15 cellular contexts compared by ENCODE assay signal in genomic region chr11:121483805-121484478, GRCh38. TPM values are rescaled to one million over a fixed set of nuclear protein-coding genes. Genes with fewer than 3 reads are reported as not detected.
DNase-seq lines count a peak whose midpoint lies in the region; ATAC-seq, FAIRE-seq and TF ChIP-seq lines count a peak whose summit lies in the region.
"Had no signal": no experiment of that assay in that cellular context is flagged by ENCODE, and none has a peak within 500 bp of the region (broad histone marks: within the 10 kb centered on the region; RNA-seq: fewer than 3 reads in every experiment).

No MANE protein-coding gene starts in this region.

- peaks cover 89% of the 10 kb centered on the region for H3K79me2 ChIP-seq in SU-DHL-6 (ENCODE audit: insufficient read depth, low read length)
- H3K79me2 ChIP-seq in H1 (ENCODE audit: control insufficient read depth in 1 of 2, insufficient read depth in 2 of 2, low read length in 2 of 2) = peaks cover 0 to 28% of the 10 kb centered on the region in 2 experiments; a peak in 2 of 4 replicates

- no peak for TF ChIP-seq RAD21 in H1 (IDR thresholded peaks at IDR 0.05 in 1 of 2, conservative IDR thresholded peaks at IDR 0.05 in 1 of 2; ENCODE audit: low read depth in 2 of 2, low read length in 2 of 2)

- POLR2A ChIA-PET in H1 (lab: Charles Lee; ENCODE audit: partially characterized antibody) = interaction anchor here (1.1 to 2.0 kb wide), 2 partner anchors 12 to 78 kb away, joined by 3 to 6 read pairs; no protein-coding TSS in a partner anchor

- H3K23me2 ChIP-seq in H1 (ENCODE audit: low read depth, low read length) = 0 out of 2 replicates have a peak, but pooled peaks cover 2% of the 10 kb centered on the region

- H2AK5ac ChIP-seq in H1 (ENCODE audit: low read depth, low read length) = no peak overlapping the region

- H3K4me3 ChIP-seq in SU-DHL-6 (ENCODE audit: insufficient read depth, low read length, poor library complexity, severe bottlenecking) (no peak overlapping the region), H1 (ENCODE audit: extremely low read depth in 1 of 4, insufficient read depth in 2 of 4, low read depth in 3 of 4, low read length in 4 of 4) (no peak overlapping the region), left ventricle myocardium inferior (no peak overlapping the region)
- H3K4me3 ChIP-seq: gastrocnemius medialis, lower lobe of right lung had no signal

- H2BK12ac ChIP-seq in H1 (ENCODE audit: low read depth, low read length) = 0 out of 2 replicates have a peak overlapping the region, but pooled peaks have one; percentile 84

- no peak overlapping the region for H2BK20ac ChIP-seq in H1 (ENCODE audit: low read length)

- peaks cover 16% of the 10 kb centered on the region; the same call in 1 of the 2 replicates for H4K20me1 ChIP-seq in SU-DHL-6 (ENCODE audit: low read depth, low read length)
- no peaks in the 10 kb centered on the region for H4K20me1 ChIP-seq in H1 (replicated peaks in 1 of 2; ENCODE audit: control insufficient read depth in 1 of 2, insufficient read depth in 2 of 2, low read length in 2 of 2)

- H3K27me3 Mint-ChIP-seq in stimulated activated naive CD8-positive, alpha-beta T cell treated with anti-CD3 and anti-CD28 coated beads, Interleukin-15, Interleukin-2, amounts not matched to agents 100 ng/mL and 50 ng/mL, for 24 hours = no peaks in the 10 kb centered on the region

- TF ChIP-seq POLR2A in H1 (IDR thresholded peaks at IDR 0.05; ENCODE audit: control extremely low read depth in 1 of 2, low read depth in 2 of 2, low read length in 2 of 2) = no peak

- H3K36me3 Mint-ChIP-seq in stimulated activated naive CD8-positive, alpha-beta T cell treated with anti-CD3 and anti-CD28 coated beads, Interleukin-15, Interleukin-2, amounts not matched to agents 100 ng/mL and 50 ng/mL, for 24 hours (ENCODE audit: low read depth) = peaks cover 46% of the 10 kb centered on the region

- no peaks in the 10 kb centered on the region for H3K9me3 ChIP-seq in SU-DHL-6 (ENCODE audit: insufficient read depth, low read length)
- H3K9me3 ChIP-seq in H1 (ENCODE audit: insufficient read depth in 2 of 2, low read depth in 1 of 2, low read length in 1 of 2) = no peaks in the 10 kb centered on the region
- H3K9me3 ChIP-seq in left ventricle myocardium inferior (replicated peaks) = no peaks in the 10 kb centered on the region
- H3K9me3 ChIP-seq: gastrocnemius medialis, lower lobe of right lung had no signal

- no peak overlapping the region for H4K5ac ChIP-seq in H1 (ENCODE audit: insufficient read length, low read depth, low read length)

- TF ChIP-seq CTCF in SU-DHL-6 (IDR thresholded peaks at IDR 0.05; ENCODE audit: insufficient read depth, low read length, poor library complexity, severe bottlenecking) (no peak), H1 (IDR thresholded peaks at IDR 0.05; ENCODE audit: control extremely low read depth in 1 of 3, insufficient read depth in 1 of 3, low read depth in 1 of 3, low read length in 3 of 3) (no peak), left ventricle myocardium inferior (IDR thresholded peaks at IDR 0.05; ENCODE audit: borderline replicate concordance) (no peak)

- H4K8ac ChIP-seq in H1 (ENCODE audit: extremely low read depth, insufficient read depth, low read length) = no peak overlapping the region

- H2AFZ ChIP-seq in SU-DHL-6 (ENCODE audit: low read depth, low read length, severe bottlenecking) = no peak overlapping the region
- H2AFZ ChIP-seq in H1 (ENCODE audit: low read length) = no peak overlapping the region

- H3K18ac ChIP-seq in H1 (ENCODE audit: extremely low read depth, low read length) = no peak overlapping the region; the same call in 1 of the 2 replicates

- no peak overlapping the region for H2BK120ac ChIP-seq in H1 (replicated peaks; ENCODE audit: low read depth, low read length)

- WGBS in H1 (ENCODE audit: extremely low coverage in 1 of 2, insufficient coverage in 1 of 2, insufficient read length in 1 of 2, insufficient replicate concordance in 2 of 2, low coverage in 1 of 2, low lambda C conversion rate in 2 of 2, missing lambda C conversion rate in 1 of 2), 2 experiments = 91% methylated on average over 4 of the region's 4 CpGs; no CpG with 5 or more reads in 1 of the 2 experiments

- H3K79me1 ChIP-seq in H1 (ENCODE audit: low read depth, low read length) = peaks cover 15% of the 10 kb centered on the region

- no peaks in the 10 kb centered on the region for H3K9me2 ChIP-seq in SU-DHL-6 (replicated peaks; ENCODE audit: insufficient read depth, low read length)

- H3K4me1 ChIP-seq in H1 (replicated peaks in 1 of 4; ENCODE audit: control insufficient read depth in 3 of 4, insufficient read depth in 4 of 4, low read length in 3 of 4) (peaks cover 5 to 16% (median 15%) of the 10 kb centered on the region in 4 experiments), left ventricle myocardium inferior (peaks cover 6% of the 10 kb centered on the region)
- H3K4me1 ChIP-seq: gastrocnemius medialis had no signal

- no peak overlapping the region for H3K4ac ChIP-seq in H1 (replicated peaks; ENCODE audit: insufficient read length, low read depth, low read length)

- H3K14ac ChIP-seq in H1 (ENCODE audit: insufficient read length) = no peak overlapping the region

- no peak for ATAC-seq in stimulated activated naive CD8-positive, alpha-beta T cell treated with anti-CD3 and anti-CD28 coated beads, Interleukin-15, Interleukin-2, amounts not matched to agents 100 U/mL and 50 U/mL, for 24 hours
- ATAC-seq in GM21423 (IDR thresholded peaks at IDR 0.05; ENCODE audit: unreplicated experiment) = no peak
- ATAC-seq: gastrocnemius medialis, PC-3 had no signal

- H3K27me3 ChIP-seq in SU-DHL-6 (ENCODE audit: low read length) = no peaks in the 10 kb centered on the region
- H3K27me3 ChIP-seq in H1 (replicated peaks in 1 of 4; ENCODE audit: control insufficient read depth in 3 of 4, extremely low read depth in 1 of 4, insufficient read depth in 3 of 4, low read length in 3 of 4) = no peaks in the 10 kb centered on the region
- no peaks in the 10 kb centered on the region for H3K27me3 ChIP-seq in left ventricle myocardium inferior (ENCODE audit: low read depth)
- H3K27me3 ChIP-seq: gastrocnemius medialis had no signal

- H3K56ac ChIP-seq in H1 (replicated peaks; ENCODE audit: insufficient read length, low read depth, low read length) = no peak overlapping the region

- H3K9me3 Mint-ChIP-seq in stimulated activated naive CD8-positive, alpha-beta T cell treated with anti-CD3 and anti-CD28 coated beads, Interleukin-15, Interleukin-2, amounts not matched to agents 100 ng/mL and 50 ng/mL, for 24 hours = peaks cover 4% of the 10 kb centered on the region

- H3K9ac ChIP-seq in SU-DHL-6 (ENCODE audit: low read length) = no peak overlapping the region
- H3K9ac ChIP-seq in H1 (replicated peaks in 1 of 4; ENCODE audit: extremely low read depth in 1 of 4, low read depth in 3 of 4, low read length in 3 of 4) = no peak overlapping the region

- peaks cover 48% of the 10 kb centered on the region for H3K4me1 Mint-ChIP-seq in stimulated activated naive CD8-positive, alpha-beta T cell treated with anti-CD3 and anti-CD28 coated beads, Interleukin-15, Interleukin-2, amounts not matched to agents 100 ng/mL and 50 ng/mL, for 24 hours (ENCODE audit: low read depth)

- 0 out of 2 replicates have a peak overlapping the region, but pooled peaks have one; percentile 10 for H3K27ac ChIP-seq in SU-DHL-6 (ENCODE audit: low read depth, low read length)
- H3K27ac ChIP-seq in H1 (ENCODE audit: low read depth, low read length) = no peak overlapping the region
- H3K27ac ChIP-seq in left ventricle myocardium inferior (replicated peaks) = no peak overlapping the region
- H3K27ac ChIP-seq: gastrocnemius medialis, lower lobe of right lung had no signal

- intact Hi-C loops in left ventricle myocardium inferior (cut with micrococcal nuclease) = no loop called here

- H3K23ac ChIP-seq in H1 (ENCODE audit: insufficient read length) = no peak overlapping the region

- CTCF ChIA-PET in H1 (lab: Charles Lee; ENCODE audit: partially characterized antibody) = interaction anchor here (0.6 to 2.0 kb wide), 7 partner anchors 11 to 164 kb away, joined by 3 to 11 read pairs (median 4); no protein-coding TSS in a partner anchor

- DNase-seq in stimulated activated naive CD8-positive, alpha-beta T cell treated with anti-CD3 and anti-CD28 coated beads, Interleukin-15, Interleukin-2, amounts not matched to agents 100 U/mL and 50 U/mL, for 24 hours = no peak
- DNase-seq in H1 (ENCODE audit: low read depth in 1 of 2, low spot score in 2 of 2) (no peak), NCI-H2171 treated with DMSO at 0.1 percent for 48 hours (lab: John Stamatoyannopoulos, UW) (no peak), left ventricle myocardium inferior (no peak), NOMO-1 treated with DMSO at 0.1 percent for 48 hours (lab: John Stamatoyannopoulos, UW; ENCODE audit: unreplicated experiment) (no peak)
- DNase-seq: DMS53, gastrocnemius medialis, lower lobe of right lung, NCI-H187, NCI-H510A treated with DMSO at 0.1 percent for 48 hours, PC-3 had no signal

- H3K36me3 ChIP-seq in SU-DHL-6 (ENCODE audit: low read length) = peaks cover 38% of the 10 kb centered on the region
- H3K36me3 ChIP-seq in H1 (ENCODE audit: control insufficient read depth in 2 of 4, insufficient read depth in 4 of 4, low read length in 3 of 4) = peaks cover 2 to 14% (median 7%) of the 10 kb centered on the region in 4 experiments; a peak in 6 of 8 replicates
- no peaks in the 10 kb centered on the region for H3K36me3 ChIP-seq in left ventricle myocardium inferior
- H3K36me3 ChIP-seq: gastrocnemius medialis had no signal

- no peaks in the 10 kb centered on the region for H3F3A ChIP-seq in SU-DHL-6 (ENCODE audit: insufficient read depth)

- H2BK15ac ChIP-seq in H1 (ENCODE audit: low read length) = no peak overlapping the region

- no peak overlapping the region for H3K4me2 ChIP-seq in SU-DHL-6 (ENCODE audit: low read depth, low read length, poor library complexity, severe bottlenecking)
- no peak overlapping the region for H3K4me2 ChIP-seq in H1 (ENCODE audit: insufficient read depth in 1 of 2, low read depth in 2 of 2, low read length in 2 of 2)

- peak overlapping the region; percentile 82 for H3K4me3 Mint-ChIP-seq in stimulated activated naive CD8-positive, alpha-beta T cell treated with anti-CD3 and anti-CD28 coated beads, Interleukin-15, Interleukin-2, amounts not matched to agents 100 ng/mL and 50 ng/mL, for 24 hours

- no peak for TF ChIP-seq EP300 in H1 (IDR thresholded peaks at IDR 0.05; ENCODE audit: borderline replicate concordance in 1 of 2, low read depth in 2 of 2, low read length in 2 of 2)

- H4K91ac ChIP-seq in H1 (replicated peaks; ENCODE audit: insufficient read length, low read length) = no peak overlapping the region

- H2BK5ac ChIP-seq in H1 (ENCODE audit: low read depth, low read length) = peak overlapping the region; percentile 20; the same call in 1 of the 2 replicates

- no peak for FAIRE-seq in H1 (lab: Jason Lieb, UNC)
- FAIRE-seq: endothelial cell of umbilical vein had no signal

- peak overlapping the region; percentile 95 for H3K27ac Mint-ChIP-seq in stimulated activated naive CD8-positive, alpha-beta T cell treated with anti-CD3 and anti-CD28 coated beads, Interleukin-15, Interleukin-2, amounts not matched to agents 100 ng/mL and 50 ng/mL, for 24 hours

RNA-seq across cellular contexts. Expression of gene SORL1, which starts 31.8 kb away (rescaled TPM):
- total RNA-seq in H1 (2021; fragmentation: NEBNext Ultra II Directional; extraction: Animal tissue kit (Norgen Biotek cat#: 25700)) = 65.5 and 66.6 TPM in 2 replicates
- polyA plus RNA-seq in H1 (2011; rRNA removed) = 38.1 and 90.3 TPM in 2 replicates
- polyA plus RNA-seq in H1 (2011; cell fraction: cytosol; rRNA removed) = 40.1 TPM
- polyA plus RNA-seq in H1 (2011; cell fraction: nucleus; rRNA removed) = 217 TPM
- 27.0 to 38.1 TPM (median 34.7 TPM) in 4 replicates for polyA plus RNA-seq in H1 (2012, experiment 1 of 2)
- polyA plus RNA-seq in H1 (2012, experiment 2 of 2) = 2.3 TPM
- polyA plus RNA-seq in H1 (2013, experiment 1 of 2) = 45.2 TPM
- 33.1 TPM for polyA plus RNA-seq in H1 (2013, experiment 2 of 2)
- 340 and 508 TPM in 2 replicates for polyA minus RNA-seq in H1 (2011; rRNA and poly(A)+ RNA removed)
- 105 TPM for polyA minus RNA-seq in H1 (2011; cell fraction: cytosol; rRNA and poly(A)+ RNA removed)
- 189 TPM for polyA minus RNA-seq in H1 (2011; cell fraction: nucleus; rRNA and poly(A)+ RNA removed)
- total RNA-seq in left ventricle myocardium inferior = 7.1 TPM
